ENCODE assay signal across 1 cellular context in genomic region chr21:43727571-43728466, GRCh38.
TF ChIP-seq lines count a peak whose summit lies in the region.

No MANE protein-coding gene starts in this region.

TF ChIP-seq in HepG2, 621 proteins besides CTCF, POLR2A, EP300 and RAD21 (continued from another document and continues in another):
- TF ChIP-seq, protein P1, sequence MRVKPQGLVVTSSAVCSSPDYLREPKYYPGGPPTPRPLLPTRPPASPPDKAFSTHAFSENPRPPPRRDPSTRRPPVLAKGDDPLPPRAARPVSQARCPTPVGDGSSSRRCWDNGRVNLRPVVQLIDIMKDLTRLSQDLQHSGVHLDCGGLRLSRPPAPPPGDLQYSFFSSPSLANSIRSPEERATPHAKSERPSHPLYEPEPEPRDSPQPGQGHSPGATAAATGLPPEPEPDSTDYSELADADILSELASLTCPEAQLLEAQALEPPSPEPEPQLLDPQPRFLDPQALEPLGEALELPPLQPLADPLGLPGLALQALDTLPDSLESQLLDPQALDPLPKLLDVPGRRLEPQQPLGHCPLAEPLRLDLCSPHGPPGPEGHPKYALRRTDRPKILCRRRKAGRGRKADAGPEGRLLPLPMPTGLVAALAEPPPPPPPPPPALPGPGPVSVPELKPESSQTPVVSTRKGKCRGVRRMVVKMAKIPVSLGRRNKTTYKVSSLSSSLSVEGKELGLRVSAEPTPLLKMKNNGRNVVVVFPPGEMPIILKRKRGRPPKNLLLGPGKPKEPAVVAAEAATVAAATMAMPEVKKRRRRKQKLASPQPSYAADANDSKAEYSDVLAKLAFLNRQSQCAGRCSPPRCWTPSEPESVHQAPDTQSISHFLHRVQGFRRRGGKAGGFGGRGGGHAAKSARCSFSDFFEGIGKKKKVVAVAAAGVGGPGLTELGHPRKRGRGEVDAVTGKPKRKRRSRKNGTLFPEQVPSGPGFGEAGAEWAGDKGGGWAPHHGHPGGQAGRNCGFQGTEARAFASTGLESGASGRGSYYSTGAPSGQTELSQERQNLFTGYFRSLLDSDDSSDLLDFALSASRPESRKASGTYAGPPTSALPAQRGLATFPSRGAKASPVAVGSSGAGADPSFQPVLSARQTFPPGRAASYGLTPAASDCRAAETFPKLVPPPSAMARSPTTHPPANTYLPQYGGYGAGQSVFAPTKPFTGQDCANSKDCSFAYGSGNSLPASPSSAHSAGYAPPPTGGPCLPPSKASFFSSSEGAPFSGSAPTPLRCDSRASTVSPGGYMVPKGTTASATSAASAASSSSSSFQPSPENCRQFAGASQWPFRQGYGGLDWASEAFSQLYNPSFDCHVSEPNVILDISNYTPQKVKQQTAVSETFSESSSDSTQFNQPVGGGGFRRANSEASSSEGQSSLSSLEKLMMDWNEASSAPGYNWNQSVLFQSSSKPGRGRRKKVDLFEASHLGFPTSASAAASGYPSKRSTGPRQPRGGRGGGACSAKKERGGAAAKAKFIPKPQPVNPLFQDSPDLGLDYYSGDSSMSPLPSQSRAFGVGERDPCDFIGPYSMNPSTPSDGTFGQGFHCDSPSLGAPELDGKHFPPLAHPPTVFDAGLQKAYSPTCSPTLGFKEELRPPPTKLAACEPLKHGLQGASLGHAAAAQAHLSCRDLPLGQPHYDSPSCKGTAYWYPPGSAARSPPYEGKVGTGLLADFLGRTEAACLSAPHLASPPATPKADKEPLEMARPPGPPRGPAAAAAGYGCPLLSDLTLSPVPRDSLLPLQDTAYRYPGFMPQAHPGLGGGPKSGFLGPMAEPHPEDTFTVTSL (CRISPR knock-in tag; IDR thresholded peaks at IDR 0.05; ENCODE audit: borderline replicate concordance), result no peak
- peak; percentile 69; the same call in 1 of the 2 replicates for TF ChIP-seq ZNF296 (CRISPR knock-in tag; conservative IDR thresholded peaks at IDR 0.05)
- peak; percentile 23; the same call in 1 of the 2 replicates for TF ChIP-seq BCL6 (CRISPR knock-in tag; IDR thresholded peaks at IDR 0.05)
- no peak for TF ChIP-seq ZNF780A (CRISPR knock-in tag; IDR thresholded peaks at IDR 0.05)
- TF ChIP-seq FOSL2 (CRISPR knock-in tag; IDR thresholded peaks at IDR 0.05), result no peak
- TF ChIP-seq HMGA1 (CRISPR knock-in tag; conservative IDR thresholded peaks at IDR 0.05), result no peak
- TF ChIP-seq, protein P2, sequence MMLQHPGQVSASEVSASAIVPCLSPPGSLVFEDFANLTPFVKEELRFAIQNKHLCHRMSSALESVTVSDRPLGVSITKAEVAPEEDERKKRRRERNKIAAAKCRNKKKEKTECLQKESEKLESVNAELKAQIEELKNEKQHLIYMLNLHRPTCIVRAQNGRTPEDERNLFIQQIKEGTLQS (CRISPR knock-in tag; IDR thresholded peaks at IDR 0.05), result no peak
- TF ChIP-seq, protein P3, sequence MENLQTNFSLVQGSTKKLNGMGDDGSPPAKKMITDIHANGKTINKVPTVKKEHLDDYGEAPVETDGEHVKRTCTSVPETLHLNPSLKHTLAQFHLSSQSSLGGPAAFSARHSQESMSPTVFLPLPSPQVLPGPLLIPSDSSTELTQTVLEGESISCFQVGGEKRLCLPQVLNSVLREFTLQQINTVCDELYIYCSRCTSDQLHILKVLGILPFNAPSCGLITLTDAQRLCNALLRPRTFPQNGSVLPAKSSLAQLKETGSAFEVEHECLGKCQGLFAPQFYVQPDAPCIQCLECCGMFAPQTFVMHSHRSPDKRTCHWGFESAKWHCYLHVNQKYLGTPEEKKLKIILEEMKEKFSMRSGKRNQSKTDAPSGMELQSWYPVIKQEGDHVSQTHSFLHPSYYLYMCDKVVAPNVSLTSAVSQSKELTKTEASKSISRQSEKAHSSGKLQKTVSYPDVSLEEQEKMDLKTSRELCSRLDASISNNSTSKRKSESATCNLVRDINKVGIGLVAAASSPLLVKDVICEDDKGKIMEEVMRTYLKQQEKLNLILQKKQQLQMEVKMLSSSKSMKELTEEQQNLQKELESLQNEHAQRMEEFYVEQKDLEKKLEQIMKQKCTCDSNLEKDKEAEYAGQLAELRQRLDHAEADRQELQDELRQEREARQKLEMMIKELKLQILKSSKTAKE (CRISPR knock-in tag; IDR thresholded peaks at IDR 0.05; ENCODE audit: borderline replicate concordance), result no peak
- TF ChIP-seq ZNF547 (CRISPR knock-in tag; IDR thresholded peaks at IDR 0.05), result no peak
- no peak for TF ChIP-seq ZNF343 (CRISPR knock-in tag; IDR thresholded peaks at IDR 0.05)
- TF ChIP-seq ZNF879 (CRISPR knock-in tag; IDR thresholded peaks at IDR 0.05), result no peak
- no peak for TF ChIP-seq SMARCC2 (IDR thresholded peaks at IDR 0.05)
- TF ChIP-seq, protein P4, sequence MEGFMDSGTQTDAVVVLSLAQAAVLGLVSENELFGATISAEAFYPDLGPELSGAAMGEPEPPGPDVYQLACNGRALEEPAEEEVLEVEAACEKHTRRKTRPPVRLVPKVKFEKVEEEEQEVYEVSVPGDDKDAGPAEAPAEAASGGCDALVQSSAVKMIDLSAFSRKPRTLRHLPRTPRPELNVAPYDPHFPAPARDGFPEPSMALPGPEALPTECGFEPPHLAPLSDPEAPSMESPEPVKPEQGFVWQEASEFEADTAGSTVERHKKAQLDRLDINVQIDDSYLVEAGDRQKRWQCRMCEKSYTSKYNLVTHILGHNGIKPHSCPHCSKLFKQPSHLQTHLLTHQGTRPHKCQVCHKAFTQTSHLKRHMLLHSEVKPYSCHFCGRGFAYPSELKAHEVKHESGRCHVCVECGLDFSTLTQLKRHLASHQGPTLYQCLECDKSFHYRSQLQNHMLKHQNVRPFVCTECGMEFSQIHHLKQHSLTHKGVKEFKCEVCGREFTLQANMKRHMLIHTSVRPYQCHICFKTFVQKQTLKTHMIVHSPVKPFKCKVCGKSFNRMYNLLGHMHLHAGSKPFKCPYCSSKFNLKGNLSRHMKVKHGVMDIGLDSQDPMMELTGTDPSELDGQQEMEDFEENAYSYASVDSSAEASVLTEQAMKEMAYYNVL (CRISPR knock-in tag; IDR thresholded peaks at IDR 0.05; ENCODE audit: borderline replicate concordance), result no peak
- TF ChIP-seq, protein P5, sequence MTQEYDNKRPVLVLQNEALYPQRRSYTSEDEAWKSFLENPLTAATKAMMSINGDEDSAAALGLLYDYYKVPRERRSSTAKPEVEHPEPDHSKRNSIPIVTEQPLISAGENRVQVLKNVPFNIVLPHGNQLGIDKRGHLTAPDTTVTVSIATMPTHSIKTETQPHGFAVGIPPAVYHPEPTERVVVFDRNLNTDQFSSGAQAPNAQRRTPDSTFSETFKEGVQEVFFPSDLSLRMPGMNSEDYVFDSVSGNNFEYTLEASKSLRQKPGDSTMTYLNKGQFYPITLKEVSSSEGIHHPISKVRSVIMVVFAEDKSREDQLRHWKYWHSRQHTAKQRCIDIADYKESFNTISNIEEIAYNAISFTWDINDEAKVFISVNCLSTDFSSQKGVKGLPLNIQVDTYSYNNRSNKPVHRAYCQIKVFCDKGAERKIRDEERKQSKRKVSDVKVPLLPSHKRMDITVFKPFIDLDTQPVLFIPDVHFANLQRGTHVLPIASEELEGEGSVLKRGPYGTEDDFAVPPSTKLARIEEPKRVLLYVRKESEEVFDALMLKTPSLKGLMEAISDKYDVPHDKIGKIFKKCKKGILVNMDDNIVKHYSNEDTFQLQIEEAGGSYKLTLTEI (CRISPR knock-in tag; conservative IDR thresholded peaks at IDR 0.05), result no peak
- TF ChIP-seq ZMYM4 (CRISPR knock-in tag; IDR thresholded peaks at IDR 0.05), result no peak
- no peak for TF ChIP-seq DDIT3 (CRISPR knock-in tag; IDR thresholded peaks at IDR 0.05)
- TF ChIP-seq PCBP1 (IDR thresholded peaks at IDR 0.05; ENCODE audit: borderline replicate concordance, low read depth, low read length), result no peak
- TF ChIP-seq ZBTB26 (CRISPR knock-in tag; IDR thresholded peaks at IDR 0.05; ENCODE audit: borderline replicate concordance), result no peak
- no peak for TF ChIP-seq TBX3 (IDR thresholded peaks at IDR 0.05; ENCODE audit: borderline replicate concordance)
- TF ChIP-seq ZNF354B (CRISPR knock-in tag; IDR thresholded peaks at IDR 0.05), result no peak
- no peak for TF ChIP-seq ELF4 (CRISPR knock-in tag; IDR thresholded peaks at IDR 0.05; ENCODE audit: borderline replicate concordance)
- TF ChIP-seq HIVEP1 (CRISPR knock-in tag; IDR thresholded peaks at IDR 0.05), result no peak
- TF ChIP-seq, protein P6, sequence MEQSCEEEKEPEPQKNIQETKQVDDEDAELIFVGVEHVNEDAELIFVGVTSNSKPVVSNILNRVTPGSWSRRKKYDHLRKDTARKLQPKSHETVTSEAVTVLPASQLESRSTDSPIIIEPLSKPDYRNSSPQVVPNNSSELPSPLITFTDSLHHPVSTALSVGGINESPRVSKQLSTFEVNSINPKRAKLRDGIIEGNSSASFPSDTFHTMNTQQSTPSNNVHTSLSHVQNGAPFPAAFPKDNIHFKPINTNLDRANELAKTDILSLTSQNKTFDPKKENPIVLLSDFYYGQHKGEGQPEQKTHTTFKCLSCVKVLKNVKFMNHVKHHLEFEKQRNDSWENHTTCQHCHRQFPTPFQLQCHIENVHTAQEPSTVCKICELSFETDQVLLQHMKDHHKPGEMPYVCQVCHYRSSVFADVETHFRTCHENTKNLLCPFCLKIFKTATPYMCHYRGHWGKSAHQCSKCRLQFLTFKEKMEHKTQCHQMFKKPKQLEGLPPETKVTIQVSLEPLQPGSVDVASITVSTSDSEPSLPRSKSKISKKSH (CRISPR knock-in tag; IDR thresholded peaks at IDR 0.05; ENCODE audit: borderline replicate concordance), result peak; percentile 41; the same call in 1 of the 2 replicates
- no peak for TF ChIP-seq TOPORS (CRISPR knock-in tag; IDR thresholded peaks at IDR 0.05)
- no peak for TF ChIP-seq ZNF367 (CRISPR knock-in tag; IDR thresholded peaks at IDR 0.05; ENCODE audit: borderline replicate concordance)
- TF ChIP-seq, protein P7, sequence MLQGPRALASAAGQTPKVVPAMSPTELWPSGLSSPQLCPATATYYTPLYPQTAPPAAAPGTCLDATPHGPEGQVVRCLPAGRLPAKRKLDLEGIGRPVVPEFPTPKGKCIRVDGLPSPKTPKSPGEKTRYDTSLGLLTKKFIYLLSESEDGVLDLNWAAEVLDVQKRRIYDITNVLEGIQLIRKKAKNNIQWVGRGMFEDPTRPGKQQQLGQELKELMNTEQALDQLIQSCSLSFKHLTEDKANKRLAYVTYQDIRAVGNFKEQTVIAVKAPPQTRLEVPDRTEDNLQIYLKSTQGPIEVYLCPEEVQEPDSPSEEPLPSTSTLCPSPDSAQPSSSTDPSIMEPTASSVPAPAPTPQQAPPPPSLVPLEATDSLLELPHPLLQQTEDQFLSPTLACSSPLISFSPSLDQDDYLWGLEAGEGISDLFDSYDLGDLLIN (CRISPR knock-in tag; IDR thresholded peaks at IDR 0.05; ENCODE audit: borderline replicate concordance), result no peak
- no peak for TF ChIP-seq HBP1 (CRISPR knock-in tag; IDR thresholded peaks at IDR 0.05; ENCODE audit: low read depth)
- TF ChIP-seq TFDP1 (CRISPR knock-in tag; IDR thresholded peaks at IDR 0.05; ENCODE audit: borderline replicate concordance), result peak; percentile 45; the same call in 1 of the 2 replicates
- TF ChIP-seq SOX5 (CRISPR knock-in tag; IDR thresholded peaks at IDR 0.05; ENCODE audit: borderline replicate concordance), result no peak
- no peak for TF ChIP-seq ZFP90 (CRISPR knock-in tag; IDR thresholded peaks at IDR 0.05; ENCODE audit: borderline replicate concordance)
- TF ChIP-seq PREB (CRISPR knock-in tag; IDR thresholded peaks at IDR 0.05), result no peak
- TF ChIP-seq, protein P8, sequence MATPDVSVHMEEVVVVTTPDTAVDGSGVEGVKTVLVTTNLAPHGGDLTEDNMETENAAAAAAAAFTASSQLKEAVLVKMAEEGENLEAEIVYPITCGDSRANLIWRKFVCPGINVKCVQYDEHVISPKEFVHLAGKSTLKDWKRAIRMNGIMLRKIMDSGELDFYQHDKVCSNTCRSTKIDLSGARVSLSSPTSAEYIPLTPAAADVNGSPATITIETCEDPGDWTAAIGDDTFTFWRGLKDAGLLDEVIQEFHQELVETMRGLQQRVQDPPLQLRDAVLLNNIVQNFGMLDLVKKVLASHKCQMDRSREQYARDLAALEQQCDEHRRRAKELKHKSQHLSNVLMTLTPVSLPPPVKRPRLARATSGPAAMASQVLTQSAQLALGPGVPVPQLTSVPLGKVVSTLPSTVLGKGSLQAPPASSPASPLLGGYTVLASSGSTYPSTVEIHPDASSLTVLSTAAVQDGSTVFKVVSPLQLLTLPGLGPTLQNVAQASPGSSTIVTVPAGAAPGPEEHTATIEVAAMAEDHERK (CRISPR knock-in tag; IDR thresholded peaks at IDR 0.05; ENCODE audit: low read depth), result no peak
- no peak for TF ChIP-seq MATR3 (CRISPR knock-in tag; IDR thresholded peaks at IDR 0.05)
- no peak for TF ChIP-seq ZKSCAN8 (CRISPR knock-in tag; IDR thresholded peaks at IDR 0.05; ENCODE audit: borderline replicate concordance)
